23 cellular contexts compared by ENCODE assay signal in the genomic region with DNA sequence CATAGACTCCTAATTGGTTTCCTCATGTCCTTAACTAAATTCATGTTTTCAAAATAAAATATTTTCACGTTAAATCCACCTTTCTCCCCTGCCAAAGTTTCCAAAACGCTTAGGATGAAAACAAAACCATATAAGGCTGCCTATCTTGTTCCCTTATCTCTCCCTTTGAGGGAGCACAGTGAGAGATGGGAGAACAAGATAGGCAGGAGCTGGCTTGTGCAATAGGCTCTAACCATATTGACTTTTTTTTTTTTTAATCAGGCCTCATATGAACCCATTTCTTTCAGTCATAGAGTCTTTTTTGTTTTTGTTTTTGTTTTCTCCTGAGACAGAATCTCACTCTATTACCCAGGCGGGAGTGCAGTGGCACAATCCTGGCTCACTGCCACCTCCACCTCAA.
"Had no signal": no experiment of that assay in that cellular context is flagged by ENCODE, and none has a peak within 500 bp of the region (broad histone marks: within the 10 kb centered on the region; RNA-seq: fewer than 3 reads in every experiment).

No MANE protein-coding gene starts in this region.

- H3K4me3 Mint-ChIP-seq: dendritic cell treated with granulocyte-macrophage colony-stimulating factor and Interleukin-4, amounts not matched to agents 40 ng/mL and 50 ng/mL, for 4 days; effector memory CD8-positive, alpha-beta T cell; endodermal cell; naive thymus-derived CD4-positive, alpha-beta T cell had no signal

- H3K27ac ChIP-seq: colonic mucosa, epithelial cell of prostate, esophagus squamous epithelium, gastrocnemius medialis, heart right ventricle, left lung, lower lobe of right lung had no signal

- H3K4me1 ChIP-seq: colonic mucosa, esophagus squamous epithelium, gastrocnemius medialis, heart right ventricle, left lung, lower lobe of right lung had no signal

- DNase-seq: colonic mucosa; cortex of kidney; effector CD8-positive, alpha-beta T cell; effector memory CD8-positive, alpha-beta T cell; endodermal cell; esophagus squamous epithelium; foreskin fibroblast; foreskin melanocyte; gastrocnemius medialis; glutamatergic neuron; head of caudate nucleus; heart right ventricle; hippocampal formation; left cardiac atrium; left lung; left ventricle myocardium superior; lower lobe of right lung; mesenchymal stem cell; midbrain; naive thymus-derived CD4-positive, alpha-beta T cell had no signal

- H3K4me3 ChIP-seq: colonic mucosa, esophagus squamous epithelium, gastrocnemius medialis, heart right ventricle, left lung, lower lobe of right lung had no signal

- H3K36me3 ChIP-seq: colonic mucosa, esophagus squamous epithelium, gastrocnemius medialis, heart right ventricle, left lung, lower lobe of right lung had no signal

- H3K9me3 ChIP-seq: colonic mucosa, esophagus squamous epithelium, gastrocnemius medialis, heart right ventricle, left lung, lower lobe of right lung had no signal

- H3K9me3 Mint-ChIP-seq: dendritic cell treated with granulocyte-macrophage colony-stimulating factor and Interleukin-4, amounts not matched to agents 40 ng/mL and 50 ng/mL, for 4 days had no signal

- H3K27me3 ChIP-seq: colonic mucosa, esophagus squamous epithelium, gastrocnemius medialis, left lung had no signal

- ATAC-seq: effector memory CD8-positive, alpha-beta T cell; esophagus mucosa; gastrocnemius medialis; heart right ventricle; left cardiac atrium; left lung; left ventricle myocardium superior; lower lobe of right lung; naive thymus-derived CD4-positive, alpha-beta T cell had no signal

- H3K27ac Mint-ChIP-seq: dendritic cell treated with granulocyte-macrophage colony-stimulating factor and Interleukin-4, amounts not matched to agents 40 ng/mL and 50 ng/mL, for 4 days; effector memory CD8-positive, alpha-beta T cell; naive thymus-derived CD4-positive, alpha-beta T cell had no signal

- H3K4me1 Mint-ChIP-seq: naive thymus-derived CD4-positive, alpha-beta T cell had no signal
